1 cellular context compared by ENCODE assay signal in the genomic region with DNA sequence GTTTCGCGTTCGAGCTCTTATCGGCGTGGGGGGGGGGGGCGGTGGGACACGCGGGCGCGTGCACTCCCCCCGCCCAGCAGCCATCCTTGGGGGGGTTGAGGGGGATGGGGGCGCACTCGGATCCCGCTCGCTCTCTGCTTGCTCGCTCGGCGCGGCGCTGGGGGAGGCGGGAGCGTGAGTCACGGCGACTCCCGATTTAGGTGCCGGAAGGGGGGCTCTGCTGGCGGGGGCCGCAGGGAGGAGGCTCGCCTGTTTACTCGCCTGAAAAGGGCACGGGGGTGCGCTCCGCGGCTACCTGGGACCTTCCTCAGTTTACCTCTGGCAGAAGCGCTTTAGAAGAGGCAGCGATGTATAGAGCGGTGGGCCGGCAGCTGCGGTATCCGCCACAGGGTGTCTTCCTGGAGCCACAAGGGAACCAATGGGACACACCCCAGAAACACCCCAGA.
TF ChIP-seq lines count a peak whose summit lies in the region.

No MANE protein-coding gene starts in this region.

TF ChIP-seq in K562, 482 proteins besides CTCF, POLR2A, EP300 and RAD21:
- TF ChIP-seq JUND (IDR thresholded peaks at IDR 0.05; ENCODE audit: borderline replicate concordance, low read depth, low read length): peak; percentile 69
- TF ChIP-seq JUND (tag; IDR thresholded peaks at IDR 0.05; ENCODE audit: borderline replicate concordance, low read depth, low read length): no peak; the same call in 2 of the 3 replicates
- TF ChIP-seq FOSL1 (tag; conservative IDR thresholded peaks at IDR 0.05): peak; percentile 57; the same call in 1 of the 2 replicates
- TF ChIP-seq CCNT2 (IDR thresholded peaks at IDR 0.05; ENCODE audit: borderline replicate concordance, extremely low read depth, insufficient read length, low read depth, low read length): peak; percentile 9
- TF ChIP-seq, protein P1, sequence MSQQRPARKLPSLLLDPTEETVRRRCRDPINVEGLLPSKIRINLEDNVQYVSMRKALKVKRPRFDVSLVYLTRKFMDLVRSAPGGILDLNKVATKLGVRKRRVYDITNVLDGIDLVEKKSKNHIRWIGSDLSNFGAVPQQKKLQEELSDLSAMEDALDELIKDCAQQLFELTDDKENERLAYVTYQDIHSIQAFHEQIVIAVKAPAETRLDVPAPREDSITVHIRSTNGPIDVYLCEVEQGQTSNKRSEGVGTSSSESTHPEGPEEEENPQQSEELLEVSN (IDR thresholded peaks at IDR 0.05; ENCODE audit: borderline replicate concordance in 1 of 2, extremely low read depth in 1 of 2, insufficient read depth in 1 of 2, insufficient read length in 1 of 2, low read depth in 1 of 2, low read length in 1 of 2, poor library complexity in 1 of 2, severe bottlenecking in 1 of 2): peak in 1 of 2 experiments; percentile 64
- TF ChIP-seq SMAD4 (CRISPR knock-in tag; conservative IDR thresholded peaks at IDR 0.05): no peak
- peak; percentile 71; the same call in 1 of the 2 replicates for TF ChIP-seq RBFOX2 (IDR thresholded peaks at IDR 0.05; ENCODE audit: low read depth, low read length)
- TF ChIP-seq, protein P2, sequence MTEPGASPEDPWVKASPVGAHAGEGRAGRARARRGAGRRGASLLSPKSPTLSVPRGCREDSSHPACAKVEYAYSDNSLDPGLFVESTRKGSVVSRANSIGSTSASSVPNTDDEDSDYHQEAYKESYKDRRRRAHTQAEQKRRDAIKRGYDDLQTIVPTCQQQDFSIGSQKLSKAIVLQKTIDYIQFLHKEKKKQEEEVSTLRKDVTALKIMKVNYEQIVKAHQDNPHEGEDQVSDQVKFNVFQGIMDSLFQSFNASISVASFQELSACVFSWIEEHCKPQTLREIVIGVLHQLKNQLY (CRISPR knock-in tag; conservative IDR thresholded peaks at IDR 0.05): no peak
- peak; percentile 40 for TF ChIP-seq TAF1 (IDR thresholded peaks at IDR 0.05; ENCODE audit: control insufficient read depth, extremely low read depth, insufficient read depth, low read length, severe bottlenecking)
- TF ChIP-seq, protein P3, sequence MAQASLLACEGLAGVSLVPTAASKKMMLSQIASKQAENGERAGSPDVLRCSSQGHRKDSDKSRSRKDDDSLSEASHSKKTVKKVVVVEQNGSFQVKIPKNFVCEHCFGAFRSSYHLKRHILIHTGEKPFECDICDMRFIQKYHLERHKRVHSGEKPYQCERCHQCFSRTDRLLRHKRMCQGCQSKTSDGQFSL (CRISPR knock-in tag; IDR thresholded peaks at IDR 0.05): peak; percentile 89
- TF ChIP-seq, protein P3 (tag; IDR thresholded peaks at IDR 0.05): no peak; a peak in 2 of 4 replicates
- TF ChIP-seq ILK (tag; IDR thresholded peaks at IDR 0.05; ENCODE audit: borderline replicate concordance, low read depth): no peak
- TF ChIP-seq CC2D1A (IDR thresholded peaks at IDR 0.05): peak; percentile 55; the same call in 1 of the 2 replicates
- peak; percentile 12; the same call in 1 of the 2 replicates for TF ChIP-seq CREB1 (IDR thresholded peaks at IDR 0.05)
- TF ChIP-seq CREB1 (CRISPR knock-in tag; IDR thresholded peaks at IDR 0.05): no peak
- TF ChIP-seq U2AF1 (optimal IDR thresholded peaks at IDR 0.05; ENCODE audit: low read depth, low read length): no peak
- TF ChIP-seq CHD2 (IDR thresholded peaks at IDR 0.05; ENCODE audit: low read depth, low read length): peak; percentile 23; the same call in 1 of the 2 replicates
- TF ChIP-seq, protein P4, sequence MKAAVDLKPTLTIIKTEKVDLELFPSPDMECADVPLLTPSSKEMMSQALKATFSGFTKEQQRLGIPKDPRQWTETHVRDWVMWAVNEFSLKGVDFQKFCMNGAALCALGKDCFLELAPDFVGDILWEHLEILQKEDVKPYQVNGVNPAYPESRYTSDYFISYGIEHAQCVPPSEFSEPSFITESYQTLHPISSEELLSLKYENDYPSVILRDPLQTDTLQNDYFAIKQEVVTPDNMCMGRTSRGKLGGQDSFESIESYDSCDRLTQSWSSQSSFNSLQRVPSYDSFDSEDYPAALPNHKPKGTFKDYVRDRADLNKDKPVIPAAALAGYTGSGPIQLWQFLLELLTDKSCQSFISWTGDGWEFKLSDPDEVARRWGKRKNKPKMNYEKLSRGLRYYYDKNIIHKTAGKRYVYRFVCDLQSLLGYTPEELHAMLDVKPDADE (conservative IDR thresholded peaks at IDR 0.05; ENCODE audit: control insufficient read depth, low read depth, low read length): 0 out of 2 replicates have a peak, but pooled peaks have one; percentile 26
- TF ChIP-seq, protein P5, sequence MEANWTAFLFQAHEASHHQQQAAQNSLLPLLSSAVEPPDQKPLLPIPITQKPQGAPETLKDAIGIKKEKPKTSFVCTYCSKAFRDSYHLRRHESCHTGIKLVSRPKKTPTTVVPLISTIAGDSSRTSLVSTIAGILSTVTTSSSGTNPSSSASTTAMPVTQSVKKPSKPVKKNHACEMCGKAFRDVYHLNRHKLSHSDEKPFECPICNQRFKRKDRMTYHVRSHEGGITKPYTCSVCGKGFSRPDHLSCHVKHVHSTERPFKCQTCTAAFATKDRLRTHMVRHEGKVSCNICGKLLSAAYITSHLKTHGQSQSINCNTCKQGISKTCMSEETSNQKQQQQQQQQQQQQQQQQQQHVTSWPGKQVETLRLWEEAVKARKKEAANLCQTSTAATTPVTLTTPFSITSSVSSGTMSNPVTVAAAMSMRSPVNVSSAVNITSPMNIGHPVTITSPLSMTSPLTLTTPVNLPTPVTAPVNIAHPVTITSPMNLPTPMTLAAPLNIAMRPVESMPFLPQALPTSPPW (CRISPR knock-in tag; IDR thresholded peaks at IDR 0.05): peak; percentile 85
- peak; percentile 10 for TF ChIP-seq PHF20 (IDR thresholded peaks at IDR 0.05; ENCODE audit: partially characterized antibody)
- TF ChIP-seq MAZ (CRISPR knock-in tag; conservative IDR thresholded peaks at IDR 0.05 in 1 of 2, IDR thresholded peaks at IDR 0.05 in 1 of 2): peak in 1 of 2 experiments; percentile 48; a peak in 3 of 4 replicates
- TF ChIP-seq ZNF184 (CRISPR knock-in tag; IDR thresholded peaks at IDR 0.05): no peak
- TF ChIP-seq NR3C1 (CRISPR knock-in tag; IDR thresholded peaks at IDR 0.05): 0 out of 2 replicates have a peak, but pooled peaks have one; percentile 19
- TF ChIP-seq BHLHE40 (IDR thresholded peaks at IDR 0.05; ENCODE audit: low read length): no peak
- TF ChIP-seq, protein P6, sequence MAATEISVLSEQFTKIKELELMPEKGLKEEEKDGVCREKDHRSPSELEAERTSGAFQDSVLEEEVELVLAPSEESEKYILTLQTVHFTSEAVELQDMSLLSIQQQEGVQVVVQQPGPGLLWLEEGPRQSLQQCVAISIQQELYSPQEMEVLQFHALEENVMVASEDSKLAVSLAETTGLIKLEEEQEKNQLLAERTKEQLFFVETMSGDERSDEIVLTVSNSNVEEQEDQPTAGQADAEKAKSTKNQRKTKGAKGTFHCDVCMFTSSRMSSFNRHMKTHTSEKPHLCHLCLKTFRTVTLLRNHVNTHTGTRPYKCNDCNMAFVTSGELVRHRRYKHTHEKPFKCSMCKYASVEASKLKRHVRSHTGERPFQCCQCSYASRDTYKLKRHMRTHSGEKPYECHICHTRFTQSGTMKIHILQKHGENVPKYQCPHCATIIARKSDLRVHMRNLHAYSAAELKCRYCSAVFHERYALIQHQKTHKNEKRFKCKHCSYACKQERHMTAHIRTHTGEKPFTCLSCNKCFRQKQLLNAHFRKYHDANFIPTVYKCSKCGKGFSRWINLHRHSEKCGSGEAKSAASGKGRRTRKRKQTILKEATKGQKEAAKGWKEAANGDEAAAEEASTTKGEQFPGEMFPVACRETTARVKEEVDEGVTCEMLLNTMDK (IDR thresholded peaks at IDR 0.05; ENCODE audit: borderline replicate concordance, insufficient read depth, low read depth, low read length, poor library complexity, severe bottlenecking): peak; percentile 5
- 0 out of 2 replicates have a peak, but pooled peaks have one; percentile 39 for TF ChIP-seq SMARCC2 (IDR thresholded peaks at IDR 0.05; ENCODE audit: low read depth)
- peak; percentile 42; the same call in 1 of the 2 replicates for TF ChIP-seq RB1 (IDR thresholded peaks at IDR 0.05; ENCODE audit: low read depth)
- peak; percentile 38; the same call in 1 of the 2 replicates for TF ChIP-seq CREM (IDR thresholded peaks at IDR 0.05; ENCODE audit: low read depth)
- TF ChIP-seq MEF2A (IDR thresholded peaks at IDR 0.05; ENCODE audit: control insufficient read depth, low read depth, low read length): peak; percentile 68; the same call in 1 of the 2 replicates
- TF ChIP-seq, protein P7, sequence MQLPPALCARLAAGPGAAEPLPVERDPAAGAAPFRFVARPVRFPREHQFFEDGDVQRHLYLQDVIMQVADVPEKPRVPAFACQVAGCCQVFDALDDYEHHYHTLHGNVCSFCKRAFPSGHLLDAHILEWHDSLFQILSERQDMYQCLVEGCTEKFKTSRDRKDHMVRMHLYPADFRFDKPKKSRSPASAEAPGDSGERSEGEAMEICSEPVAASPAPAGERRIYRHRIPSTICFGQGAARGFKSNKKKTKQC (CRISPR knock-in tag; IDR thresholded peaks at IDR 0.05): peak; percentile 2; the same call in 1 of the 2 replicates
- TF ChIP-seq ZBTB7A (IDR thresholded peaks at IDR 0.05; ENCODE audit: borderline replicate concordance, control insufficient read depth, low read depth, low read length): peak; percentile 95
- TF ChIP-seq, protein P8, sequence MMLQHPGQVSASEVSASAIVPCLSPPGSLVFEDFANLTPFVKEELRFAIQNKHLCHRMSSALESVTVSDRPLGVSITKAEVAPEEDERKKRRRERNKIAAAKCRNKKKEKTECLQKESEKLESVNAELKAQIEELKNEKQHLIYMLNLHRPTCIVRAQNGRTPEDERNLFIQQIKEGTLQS (IDR thresholded peaks at IDR 0.05): peak; percentile 64
- TF ChIP-seq, protein P8 (CRISPR knock-in tag; conservative IDR thresholded peaks at IDR 0.05): no peak
- peak; percentile 37; the same call in 1 of the 2 replicates for TF ChIP-seq DPF2 (IDR thresholded peaks at IDR 0.05)
- no peak for TF ChIP-seq SRF (CRISPR knock-in tag; IDR thresholded peaks at IDR 0.05)
- TF ChIP-seq RFX5 (IDR thresholded peaks at IDR 0.05; ENCODE audit: low read depth, low read length): no peak
- TF ChIP-seq POLR2G (IDR thresholded peaks at IDR 0.05; ENCODE audit: low read depth, low read length): peak; percentile 58
- TF ChIP-seq, protein P9, sequence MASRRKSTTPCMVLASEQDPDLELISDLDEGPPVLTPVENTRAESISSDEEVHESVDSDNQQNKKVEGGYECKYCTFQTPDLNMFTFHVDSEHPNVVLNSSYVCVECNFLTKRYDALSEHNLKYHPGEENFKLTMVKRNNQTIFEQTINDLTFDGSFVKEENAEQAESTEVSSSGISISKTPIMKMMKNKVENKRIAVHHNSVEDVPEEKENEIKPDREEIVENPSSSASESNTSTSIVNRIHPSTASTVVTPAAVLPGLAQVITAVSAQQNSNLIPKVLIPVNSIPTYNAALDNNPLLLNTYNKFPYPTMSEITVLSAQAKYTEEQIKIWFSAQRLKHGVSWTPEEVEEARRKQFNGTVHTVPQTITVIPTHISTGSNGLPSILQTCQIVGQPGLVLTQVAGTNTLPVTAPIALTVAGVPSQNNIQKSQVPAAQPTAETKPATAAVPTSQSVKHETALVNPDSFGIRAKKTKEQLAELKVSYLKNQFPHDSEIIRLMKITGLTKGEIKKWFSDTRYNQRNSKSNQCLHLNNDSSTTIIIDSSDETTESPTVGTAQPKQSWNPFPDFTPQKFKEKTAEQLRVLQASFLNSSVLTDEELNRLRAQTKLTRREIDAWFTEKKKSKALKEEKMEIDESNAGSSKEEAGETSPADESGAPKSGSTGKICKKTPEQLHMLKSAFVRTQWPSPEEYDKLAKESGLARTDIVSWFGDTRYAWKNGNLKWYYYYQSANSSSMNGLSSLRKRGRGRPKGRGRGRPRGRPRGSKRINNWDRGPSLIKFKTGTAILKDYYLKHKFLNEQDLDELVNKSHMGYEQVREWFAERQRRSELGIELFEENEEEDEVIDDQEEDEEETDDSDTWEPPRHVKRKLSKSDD (conservative IDR thresholded peaks at IDR 0.05; ENCODE audit: low read length): no peak
- TF ChIP-seq SIN3A (IDR thresholded peaks at IDR 0.05; ENCODE audit: borderline replicate concordance in 2 of 2, control insufficient read depth in 1 of 2, low read depth in 2 of 2, low read length in 2 of 2): peak in 1 of 2 experiments; percentile 15; a peak in 1 of 4 replicates
- TF ChIP-seq YY1 (IDR thresholded peaks at IDR 0.05; ENCODE audit: borderline replicate concordance in 1 of 3, control insufficient read depth in 1 of 3, extremely low read depth in 1 of 3, insufficient read depth in 3 of 3, insufficient read length in 1 of 3, insufficient replicate concordance in 2 of 3, low read depth in 1 of 3, low read length in 2 of 3): peak in 2 of 3 experiments; percentile 19 to 26
- no peak for TF ChIP-seq MEF2D (tag; conservative IDR thresholded peaks at IDR 0.05; ENCODE audit: low read depth)
- peak; percentile 5; the same call in 1 of the 2 replicates for TF ChIP-seq SAFB (IDR thresholded peaks at IDR 0.05; ENCODE audit: borderline replicate concordance, low read depth, low read length)
- TF ChIP-seq BMI1 (IDR thresholded peaks at IDR 0.05; ENCODE audit: low read length): no peak
